In genomic region chrX:39855748-39856129, GRCh38 we compare ENCODE assay signal across 8 cellular contexts.
DNase-seq lines count a peak whose midpoint lies in the region; ATAC-seq, FAIRE-seq and TF ChIP-seq lines count a peak whose summit lies in the region.

No MANE protein-coding gene starts in this region.

- no peak for TF ChIP-seq CTCF in Loucy (conservative IDR thresholded peaks at IDR 0.05; ENCODE audit: low read length)
- no peak for TF ChIP-seq CTCF in pancreas (IDR thresholded peaks at IDR 0.05)
- no peak for TF ChIP-seq CTCF in mesothelial cell of epicardium (IDR thresholded peaks at IDR 0.05; ENCODE audit: unreplicated experiment)

- H3K4me3 ChIP-seq in Loucy (ENCODE audit: low read length, poor library complexity, severe bottlenecking) = peak overlapping the region; percentile 82
- H3K4me3 ChIP-seq in adipocyte (ENCODE audit: low read length) = no peak overlapping the region
- H3K4me3 ChIP-seq in pancreas = no peak overlapping the region

- H3K79me2 ChIP-seq in Loucy (ENCODE audit: insufficient read depth, low read length) = peaks cover 30% of the 10 kb centered on the region

- H3K9ac ChIP-seq in ES-I3 (ENCODE audit: low read depth, low read length) (peak overlapping the region; percentile 48; the same call in 1 of the 2 replicates), Loucy (ENCODE audit: low read depth, low read length, poor library complexity, severe bottlenecking) (peak overlapping the region; percentile 93), adipocyte (ENCODE audit: low read length) (no peak overlapping the region)

- H2AFZ ChIP-seq in Loucy (ENCODE audit: low read length) = no peak overlapping the region

- H3K36me3 Mint-ChIP-seq in T-helper 17 cell (ENCODE audit: low read depth) (no peaks in the 10 kb centered on the region), mesothelial cell of epicardium (no peaks in the 10 kb centered on the region)

- peak overlapping the region; percentile 92 for H3K4me2 ChIP-seq in Loucy (ENCODE audit: low read depth, low read length, poor library complexity, severe bottlenecking)

- H3K27ac Mint-ChIP-seq in T-helper 17 cell = peak overlapping the region; percentile 95
- H3K27ac Mint-ChIP-seq in mesothelial cell of epicardium = no peak overlapping the region

- peaks cover 11% of the 10 kb centered on the region; the same call in 1 of the 2 replicates for H3F3A ChIP-seq in Loucy (ENCODE audit: low read depth)

- H3K4me1 Mint-ChIP-seq in T-helper 17 cell (peaks cover 26% of the 10 kb centered on the region), mesothelial cell of epicardium (peaks cover 24% of the 10 kb centered on the region)

- H3K27me3 Mint-ChIP-seq in T-helper 17 cell (no peaks in the 10 kb centered on the region), mesothelial cell of epicardium (ENCODE audit: low read depth) (no peaks in the 10 kb centered on the region)

- peak; percentile 49 to 73 (median 54) for DNase-seq in T-helper 17 cell
- DNase-seq in adipocyte (ENCODE audit: low read depth) = peak; percentile 20
- DNase-seq in pancreas = no peak
- DNase-seq in mesothelial cell of epicardium (ENCODE audit: low spot score in 2 of 2, unreplicated experiment in 2 of 2) = no peak
- no peak for DNase-seq in left ventricle myocardium superior

- H4K20me1 ChIP-seq in Loucy (ENCODE audit: insufficient read depth, low read length, poor library complexity, severe bottlenecking) = no peaks in the 10 kb centered on the region

- H3K27me3 ChIP-seq in Loucy (ENCODE audit: insufficient read depth, low read length, poor library complexity, severe bottlenecking) = no peaks in the 10 kb centered on the region
- peaks cover 33% of the 10 kb centered on the region for H3K27me3 ChIP-seq in adipocyte (replicated peaks; ENCODE audit: control insufficient read depth, insufficient read depth, low read length)
- no peaks in the 10 kb centered on the region for H3K27me3 ChIP-seq in pancreas

- no peak overlapping the region for H3K27ac ChIP-seq in pancreas

- no peaks in the 10 kb centered on the region for H3K36me3 ChIP-seq in ES-I3 (ENCODE audit: insufficient read depth, low read length)
- no peaks in the 10 kb centered on the region for H3K36me3 ChIP-seq in Loucy (ENCODE audit: insufficient read depth, low read length)
- H3K36me3 ChIP-seq in adipocyte (ENCODE audit: control insufficient read depth, insufficient read depth, low read length, severe bottlenecking) = no peaks in the 10 kb centered on the region
- no peaks in the 10 kb centered on the region for H3K36me3 ChIP-seq in pancreas

- peaks cover 14% of the 10 kb centered on the region for H3K9me3 Mint-ChIP-seq in mesothelial cell of epicardium

- H3K4me1 ChIP-seq in ES-I3 (ENCODE audit: insufficient read depth, low read length) (peaks cover 57% of the 10 kb centered on the region), Loucy (ENCODE audit: insufficient read depth, low read length, poor library complexity, severe bottlenecking) (peaks cover 80% of the 10 kb centered on the region), adipocyte (ENCODE audit: control insufficient read depth, insufficient read depth, low read length) (peaks cover 6% of the 10 kb centered on the region), pancreas (no peaks in the 10 kb centered on the region)

- peak overlapping the region; percentile 85 for H3K4me3 Mint-ChIP-seq in T-helper 17 cell
- no peak overlapping the region for H3K4me3 Mint-ChIP-seq in mesothelial cell of epicardium

- intact Hi-C loops in pancreas (cut with DNase I) (no loop called here), left ventricle myocardium superior (cut with micrococcal nuclease) (no loop called here)

- WGBS in pancreas, 2 donors = 64 to 65% methylated on average over 10 of the region's 10 CpGs

- H3K9me3 ChIP-seq in ES-I3 (ENCODE audit: control insufficient read depth, insufficient read depth, low read length) (no peaks in the 10 kb centered on the region), Loucy (ENCODE audit: insufficient read depth, low read depth, low read length) (no peaks in the 10 kb centered on the region), T-helper 17 cell (ENCODE audit: control insufficient read depth, low read length, poor library complexity, severe bottlenecking) (no peaks in the 10 kb centered on the region), adipocyte (ENCODE audit: control insufficient read depth, low read length) (peaks cover 3% of the 10 kb centered on the region), pancreas (no peaks in the 10 kb centered on the region)

- H3K9me2 ChIP-seq in Loucy (replicated peaks; ENCODE audit: low read depth, low read length) = no peaks in the 10 kb centered on the region

- FAIRE-seq in pancreas (lab: Jason Lieb, UNC) = no peak

- ATAC-seq in GM21825 (IDR thresholded peaks at IDR 0.05; ENCODE audit: unreplicated experiment) (peak; percentile 55), T-helper 17 cell (peak; percentile 74), pancreas (peak in 3 of 4 donors; percentile 29 to 53 (median 43)), left ventricle myocardium superior (no peak)

Comparison
In these comparisons a context has a peak if more than half of its experiments do, and no peak if none do; other contexts are left out.
1. DNase-seq: peak in T-helper 17 cell (3 of 3) and adipocyte (single experiment); none in pancreas (0 of 6), mesothelial cell of epicardium (0 of 2) and left ventricle myocardium superior (single experiment).